26 cellular contexts compared by ENCODE assay signal in genomic region chr17:46123607-46124006, GRCh38.
DNase-seq lines count a peak whose midpoint lies in the region; ATAC-seq and TF ChIP-seq lines count a peak whose summit lies in the region.
"Had no signal": no experiment of that assay in that cellular context is flagged by ENCODE, and none has a peak within 500 bp of the region (broad histone marks: within the 10 kb centered on the region; RNA-seq: fewer than 3 reads in every experiment).

No MANE protein-coding gene starts in this region.

- H3K36me3 Mint-ChIP-seq in activated T-cell treated with anti-CD3 and anti-CD28 coated beads, Interleukin-2, amount 50 U/mL, for 24 hours (ENCODE audit: low read depth): peaks cover 31% of the 10 kb centered on the region
- H3K36me3 Mint-ChIP-seq in activated T-cell treated with anti-CD3 and anti-CD28 coated beads, Interleukin-2, amount 50 U/mL, for 4 hours (ENCODE audit: insufficient read depth): peaks cover 25% of the 10 kb centered on the region
- peaks cover 48% of the 10 kb centered on the region for H3K36me3 Mint-ChIP-seq in nephron progenitor cell (ENCODE audit: low read depth)

- H3K4me1 ChIP-seq in KMS-11 (ENCODE audit: low read depth, poor library complexity, severe bottlenecking) (peaks cover 96% of the 10 kb centered on the region), sigmoid colon (peaks cover 0 to 90% (median 82%) of the 10 kb centered on the region in 4 donors)
- H3K4me1 ChIP-seq: BE2C, SJCRH30 had no signal

- H3K9me3 Mint-ChIP-seq in activated T-cell treated with anti-CD3 and anti-CD28 coated beads, Interleukin-2, amount 50 U/mL, for 24 hours: no peaks in the 10 kb centered on the region
- H3K9me3 Mint-ChIP-seq in activated T-cell treated with anti-CD3 and anti-CD28 coated beads, Interleukin-2, amount 50 U/mL, for 4 hours: no peaks in the 10 kb centered on the region
- H3K9me3 Mint-ChIP-seq in nephron progenitor cell: peaks cover 8% of the 10 kb centered on the region
- H3K9me3 Mint-ChIP-seq: CD14-positive monocyte, H9, HFFc6 had no signal

- H3K4me3 Mint-ChIP-seq in activated T-cell treated with anti-CD3 and anti-CD28 coated beads, Interleukin-2, amount 50 U/mL, for 24 hours: no peak overlapping the region
- H3K4me3 Mint-ChIP-seq in activated T-cell treated with anti-CD3 and anti-CD28 coated beads, Interleukin-2, amount 50 U/mL, for 4 hours: no peak overlapping the region
- no peak overlapping the region for H3K4me3 Mint-ChIP-seq in nephron progenitor cell
- H3K4me3 Mint-ChIP-seq: CD14-positive monocyte, H9, HFFc6 had no signal

- H3K9me3 ChIP-seq in sigmoid colon: no peaks in the 10 kb centered on the region
- H3K9me3 ChIP-seq: BE2C, SJCRH30 had no signal

- no peaks in the 10 kb centered on the region; the same call in none of the 2 replicates for H4K20me1 ChIP-seq in KMS-11 (ENCODE audit: insufficient read depth)

- H2AFZ ChIP-seq in KMS-11 (ENCODE audit: low read depth): no peak overlapping the region
- H2AFZ ChIP-seq: PC-9 had no signal

- WGBS in sigmoid colon, 2 donors: 93 to 95% methylated on average over 3 of the region's 3 CpGs

- H3K4me2 ChIP-seq in KMS-11: peak overlapping the region; percentile 58
- H3K4me2 ChIP-seq: PC-9 had no signal

- H3K27me3 ChIP-seq in KMS-11 (ENCODE audit: insufficient read depth, low read depth) (no peaks in the 10 kb centered on the region), sigmoid colon (no peaks in the 10 kb centered on the region)
- H3K27me3 ChIP-seq: BE2C, SJCRH30 had no signal

- H3K36me3 ChIP-seq in KMS-11 (ENCODE audit: insufficient read depth) (no peaks in the 10 kb centered on the region), sigmoid colon (no peaks in the 10 kb centered on the region)
- H3K36me3 ChIP-seq: SJCRH30 had no signal

- peak overlapping the region; percentile 11 for H3K27ac Mint-ChIP-seq in activated T-cell treated with anti-CD3 and anti-CD28 coated beads, Interleukin-2, amount 50 U/mL, for 24 hours
- peak overlapping the region; percentile 15 for H3K27ac Mint-ChIP-seq in nephron progenitor cell
- H3K27ac Mint-ChIP-seq: HFFc6 had no signal

- H3K79me2 ChIP-seq in KMS-11 (ENCODE audit: insufficient read depth, low read depth): peaks cover 93% of the 10 kb centered on the region

- TF ChIP-seq CTCF in KMS-11 (conservative IDR thresholded peaks at IDR 0.05; ENCODE audit: low read depth, low read length) (no peak), nephron progenitor cell (IDR thresholded peaks at IDR 0.05) (no peak), sigmoid colon (IDR thresholded peaks at IDR 0.05) (no peak)

- TF ChIP-seq POLR2A in sigmoid colon (IDR thresholded peaks at IDR 0.05): no peak

- DNase-seq in activated T-cell treated with anti-CD3 and anti-CD28 coated beads, Interleukin-2, amount 50 U/mL, for 24 hours: no peak
- DNase-seq in activated T-cell treated with anti-CD3 and anti-CD28 coated beads, Interleukin-2, amount 50 U/mL, for 4 hours: no peak
- DNase-seq in nephron progenitor cell (no peak), cortex of kidney (lab: John Stamatoyannopoulos, UW) (no peak), sigmoid colon (no peak)
- DNase-seq: ACHN, BE2C, DMS53, GF-D8, H9, HFFc6, KBM-7, MM.1S, NCI-H1694, NCI-H2029 treated with DMSO at 0.1 percent for 48 hours, NCI-H446 treated with DMSO at 0.1 percent for 48 hours, NCI-H526, NCI-H82, PC-9, SJCRH30 had no signal

- ATAC-seq in activated T-cell treated with anti-CD3 and anti-CD28 coated beads, Interleukin-2, amount 50 U/mL, for 4 hours: no peak
- ATAC-seq in activated CD4-positive, CD25-positive, alpha-beta regulatory T cell treated with anti-CD3 and anti-CD28 coated beads, Interleukin-2, amount 50 U/mL, for 24 hours: no peak
- ATAC-seq: Right ventricle myocardium inferior, SK-N-SH treated with all-trans-retinoic acid at 6 μM for 48 hours had no signal

- H3K9ac ChIP-seq in KMS-11: no peak overlapping the region

- no peaks in the 10 kb centered on the region for H3K27me3 Mint-ChIP-seq in activated T-cell treated with anti-CD3 and anti-CD28 coated beads, Interleukin-2, amount 50 U/mL, for 24 hours
- H3K27me3 Mint-ChIP-seq in activated T-cell treated with anti-CD3 and anti-CD28 coated beads, Interleukin-2, amount 50 U/mL, for 4 hours (ENCODE audit: low read depth): no peaks in the 10 kb centered on the region
- H3K27me3 Mint-ChIP-seq in nephron progenitor cell (ENCODE audit: low read depth, poor library complexity): peaks cover 3% of the 10 kb centered on the region

- intact Hi-C loops in sigmoid colon (cut with DNase I): no loop called here

- peak overlapping the region; percentile 68; the same call in 1 of the 2 replicates for H3K27ac ChIP-seq in KMS-11
- H3K27ac ChIP-seq in sigmoid colon: no peak overlapping the region
- H3K27ac ChIP-seq: 22Rv1, PC-9, SJCRH30 had no signal

- H3K4me1 Mint-ChIP-seq in activated T-cell treated with anti-CD3 and anti-CD28 coated beads, Interleukin-2, amount 50 U/mL, for 24 hours (ENCODE audit: low read depth): peaks cover 87% of the 10 kb centered on the region
- peaks cover 92% of the 10 kb centered on the region for H3K4me1 Mint-ChIP-seq in activated T-cell treated with anti-CD3 and anti-CD28 coated beads, Interleukin-2, amount 50 U/mL, for 4 hours (ENCODE audit: low read depth)
- peaks cover 55% of the 10 kb centered on the region for H3K4me1 Mint-ChIP-seq in nephron progenitor cell

- no peak for TF ChIP-seq EP300 in sigmoid colon (IDR thresholded peaks at IDR 0.05)

- H3K4me3 ChIP-seq in KMS-11 (IDR thresholded peaks at IDR 0.05; ENCODE audit: insufficient read depth, low read depth, low read length): no peak overlapping the region
- no peak overlapping the region for H3K4me3 ChIP-seq in sigmoid colon
- H3K4me3 ChIP-seq: PC-9, SJCRH30 had no signal
